Comparison of ENCODE assay signal across 1 cellular context in genomic region chr2:46187112-46187618, GRCh38.
TF ChIP-seq lines count a peak whose summit lies in the region.

No MANE protein-coding gene starts in this region.

TF ChIP-seq in K562, 482 proteins besides CTCF, POLR2A, EP300 and RAD21 (continued from another document):
- TF ChIP-seq ZBTB40 (IDR thresholded peaks at IDR 0.05), result no peak
- no peak for TF ChIP-seq ZBTB40 (CRISPR knock-in tag; IDR thresholded peaks at IDR 0.05)
- TF ChIP-seq PRDM10 (IDR thresholded peaks at IDR 0.05; ENCODE audit: partially characterized antibody), result no peak
- no peak for TF ChIP-seq CREBBP (IDR thresholded peaks at IDR 0.05; ENCODE audit: low read depth, low read length)
